In genomic region chr10:5959116-5959515, GRCh38 we compare ENCODE assay signal across 20 cellular contexts.
"Had no signal": no experiment of that assay in that cellular context is flagged by ENCODE, and none has a peak within 500 bp of the region (broad histone marks: within the 10 kb centered on the region; RNA-seq: fewer than 3 reads in every experiment).

No MANE protein-coding gene starts in this region.

- H3K4me3 ChIP-seq: esophagus muscularis mucosa, skin epidermis had no signal

- DNase-seq: activated CD4-positive, alpha-beta T cell treated with anti-CD3 and anti-CD28 coated beads for 4 hours; activated CD8-positive, alpha-beta memory T cell treated with anti-CD3 and anti-CD28 coated beads, Interleukin-2, amount 50 U/mL, for 4 hours; activated CD8-positive, alpha-beta T cell treated with anti-CD3 and anti-CD28 coated beads, Interleukin-2, amount 10 ng/mL, durations not matched to agents 7 days and 5 days; activated naive CD4-positive, alpha-beta T cell; activated T-cell treated with anti-CD3 and anti-CD28 coated beads, Interleukin-2, amount 50 U/mL, for 48 hours; hypothalamus; kidney glomerular epithelial cell; left ventricle myocardium superior; mesenchymal stem cell; naive thymus-derived CD8-positive, alpha-beta T cell; retina; stimulated activated CD4-positive, alpha-beta T cell treated with anti-CD3 and anti-CD28 coated beads, Interleukin-15, amount 100 ng/mL, for 24 hours; stimulated activated CD4-positive, alpha-beta T cell treated with anti-CD3 and anti-CD28 coated beads, Interleukin-4, amount 100 ng/mL, for 24 hours; stimulated activated CD8-positive, alpha-beta memory T cell treated with anti-CD3 and anti-CD28 coated beads, Interleukin-4, amount 100 ng/mL, for 48 hours; stimulated activated naive CD4-positive, alpha-beta T cell treated with Interleukin-2 at 50 U/mL for 16 hours; substantia nigra had no signal

- FAIRE-seq: bronchial epithelial cell, colon had no signal

- ATAC-seq: activated CD8-positive, alpha-beta T cell treated with anti-CD3 and anti-CD28 coated beads, Interleukin-2, amount 10 ng/mL, durations not matched to agents 7 days and 5 days; left ventricle myocardium superior; naive thymus-derived CD8-positive, alpha-beta T cell had no signal

- H3K9me3 ChIP-seq: esophagus muscularis mucosa had no signal

- H3K27ac ChIP-seq: esophagus muscularis mucosa, skin epidermis had no signal

- H3K27me3 ChIP-seq: esophagus muscularis mucosa had no signal
